17 cellular contexts compared by ENCODE assay signal in genomic region chr3:141986548-141987107, GRCh38.
DNase-seq lines count a peak whose midpoint lies in the region; ATAC-seq, FAIRE-seq and TF ChIP-seq lines count a peak whose summit lies in the region.
"Had no signal": no experiment of that assay in that cellular context is flagged by ENCODE, and none has a peak within 500 bp of the region (broad histone marks: within the 10 kb centered on the region; RNA-seq: fewer than 3 reads in every experiment).

No MANE protein-coding gene starts in this region.

- H3K4me2 ChIP-seq in A549, result no peak overlapping the region

- no peaks in the 10 kb centered on the region for H3K36me3 ChIP-seq in mucosa of descending colon (ENCODE audit: low read depth)
- H3K36me3 ChIP-seq: HAP-1 had no signal

- POLR2A ChIA-PET in A549 (lab: Yijun Ruan, JAX), result no interaction called here

- H3K9me3 ChIP-seq in A549 (no peaks in the 10 kb centered on the region), mucosa of descending colon (no peaks in the 10 kb centered on the region)
- H3K9me3 ChIP-seq: Caco-2, HAP-1 had no signal

- no peak for ATAC-seq in A549
- peak; percentile 52 for ATAC-seq in esophagus mucosa
- ATAC-seq in mucosa of descending colon, result no peak

- TF ChIP-seq POLR2A in A549 (IDR thresholded peaks at IDR 0.05; ENCODE audit: low read length) (no peak), H54 (IDR thresholded peaks at IDR 0.05; ENCODE audit: low read depth, low read length) (no peak)

- TF ChIP-seq EP300 in A549 (IDR thresholded peaks at IDR 0.05), result no peak

- no peak overlapping the region for H3K4me3 ChIP-seq in A549
- no peak overlapping the region for H3K4me3 ChIP-seq in mucosa of descending colon
- H3K4me3 ChIP-seq: HAP-1 had no signal

- DNase-seq in A549 (ENCODE audit: low read depth in 1 of 2, low spot score in 1 of 2) (no peak), H54 (ENCODE audit: insufficient read length, low spot score) (no peak), amniotic epithelial cell (ENCODE audit: low read depth) (peak; percentile 17), mucosa of descending colon (no peak), NCI-H1436 treated with DMSO at 0.1 percent for 48 hours (lab: John Stamatoyannopoulos, UW) (no peak), GM13976 (ENCODE audit: low spot score) (no peak)
- DNase-seq: AML-193; Caco-2; CD4-positive, alpha-beta T cell; KBM-7 had no signal

- TF ChIP-seq CTCF in A549 (IDR thresholded peaks at IDR 0.05) (no peak), mucosa of descending colon (IDR thresholded peaks at IDR 0.05) (no peak), GM13976 (IDR thresholded peaks at IDR 0.05; ENCODE audit: borderline replicate concordance, control extremely low read depth, extremely low read depth, insufficient read depth, missing control alignments) (no peak)

- TF ChIP-seq RAD21 in A549 (conservative IDR thresholded peaks at IDR 0.05 in 1 of 2, IDR thresholded peaks at IDR 0.05 in 1 of 2), result no peak

- intact Hi-C loops in mucosa of descending colon (cut with DNase I, micrococcal nuclease), result no loop called here

- CTCF ChIA-PET in A549 (lab: Yijun Ruan, JAX), result no interaction called here

- 57% methylated on average over 2 of the region's 2 CpGs for WGBS in A549 (ENCODE audit: missing lambda C conversion rate)

- H3K4me1 ChIP-seq in A549, result no peaks in the 10 kb centered on the region
- H3K4me1 ChIP-seq in mucosa of descending colon (ENCODE audit: low read depth), result no peaks in the 10 kb centered on the region
- H3K4me1 ChIP-seq: Caco-2 had no signal

- no peak overlapping the region for H3K27ac ChIP-seq in A549
- H3K27ac ChIP-seq: C4-2B had no signal

- in situ Hi-C loops in GM13976 (cut with MboI; ENCODE audit: low sequenced_read_pairs, unreplicated experiment), result no loop called here

- FAIRE-seq in A549 (lab: Jason Lieb, UNC) (no peak), H54 (lab: Jason Lieb, UNC) (peak; percentile 55)
- FAIRE-seq: A204.1, D721Med, G401.6, H1 had no signal

TF ChIP-seq in A549, 52 proteins besides CTCF, POLR2A, EP300 and RAD21:
- no peak for TF ChIP-seq MYC (IDR thresholded peaks at IDR 0.05; ENCODE audit: borderline replicate concordance, low read length)
- TF ChIP-seq USF2 (IDR thresholded peaks at IDR 0.05), result no peak
- TF ChIP-seq MAFK (IDR thresholded peaks at IDR 0.05; ENCODE audit: partially characterized antibody), result peak; percentile 50
- no peak for TF ChIP-seq RCOR1 (IDR thresholded peaks at IDR 0.05; ENCODE audit: low read depth, low read length)
- no peak for TF ChIP-seq SMC3 (IDR thresholded peaks at IDR 0.05)
